ENCODE assay signal across 1 cellular context in the genomic region with DNA sequence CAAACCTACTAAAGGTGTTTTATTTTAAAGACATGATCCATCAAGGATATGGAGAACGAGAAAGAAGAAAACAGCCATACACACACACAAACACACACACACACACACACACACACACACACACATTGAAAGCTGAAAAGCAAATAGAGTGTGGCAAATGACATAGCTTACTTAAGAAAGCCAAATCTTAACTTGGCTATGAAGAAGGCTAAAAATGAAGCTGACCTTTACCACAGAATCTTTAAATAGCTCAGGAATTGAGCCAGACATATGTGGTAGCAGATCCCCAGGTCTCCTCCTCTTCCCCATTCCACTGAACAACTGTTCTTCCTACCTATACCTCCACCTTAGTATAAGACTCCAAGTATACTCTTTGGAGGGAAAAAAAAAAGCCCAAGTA.
TF ChIP-seq lines count a peak whose summit lies in the region.

No MANE protein-coding gene starts in this region.

TF ChIP-seq in GM23338, 12 proteins besides CTCF, POLR2A, EP300 and RAD21 (continued from another document):
- TF ChIP-seq, protein P1, sequence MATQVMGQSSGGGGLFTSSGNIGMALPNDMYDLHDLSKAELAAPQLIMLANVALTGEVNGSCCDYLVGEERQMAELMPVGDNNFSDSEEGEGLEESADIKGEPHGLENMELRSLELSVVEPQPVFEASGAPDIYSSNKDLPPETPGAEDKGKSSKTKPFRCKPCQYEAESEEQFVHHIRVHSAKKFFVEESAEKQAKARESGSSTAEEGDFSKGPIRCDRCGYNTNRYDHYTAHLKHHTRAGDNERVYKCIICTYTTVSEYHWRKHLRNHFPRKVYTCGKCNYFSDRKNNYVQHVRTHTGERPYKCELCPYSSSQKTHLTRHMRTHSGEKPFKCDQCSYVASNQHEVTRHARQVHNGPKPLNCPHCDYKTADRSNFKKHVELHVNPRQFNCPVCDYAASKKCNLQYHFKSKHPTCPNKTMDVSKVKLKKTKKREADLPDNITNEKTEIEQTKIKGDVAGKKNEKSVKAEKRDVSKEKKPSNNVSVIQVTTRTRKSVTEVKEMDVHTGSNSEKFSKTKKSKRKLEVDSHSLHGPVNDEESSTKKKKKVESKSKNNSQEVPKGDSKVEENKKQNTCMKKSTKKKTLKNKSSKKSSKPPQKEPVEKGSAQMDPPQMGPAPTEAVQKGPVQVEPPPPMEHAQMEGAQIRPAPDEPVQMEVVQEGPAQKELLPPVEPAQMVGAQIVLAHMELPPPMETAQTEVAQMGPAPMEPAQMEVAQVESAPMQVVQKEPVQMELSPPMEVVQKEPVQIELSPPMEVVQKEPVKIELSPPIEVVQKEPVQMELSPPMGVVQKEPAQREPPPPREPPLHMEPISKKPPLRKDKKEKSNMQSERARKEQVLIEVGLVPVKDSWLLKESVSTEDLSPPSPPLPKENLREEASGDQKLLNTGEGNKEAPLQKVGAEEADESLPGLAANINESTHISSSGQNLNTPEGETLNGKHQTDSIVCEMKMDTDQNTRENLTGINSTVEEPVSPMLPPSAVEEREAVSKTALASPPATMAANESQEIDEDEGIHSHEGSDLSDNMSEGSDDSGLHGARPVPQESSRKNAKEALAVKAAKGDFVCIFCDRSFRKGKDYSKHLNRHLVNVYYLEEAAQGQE (IDR thresholded peaks at IDR 0.05; ENCODE audit: unreplicated experiment) = no peak
- TF ChIP-seq ZNF462 (CRISPR knock-in tag; IDR thresholded peaks at IDR 0.05) (no peak), EZH2 (IDR thresholded peaks at IDR 0.05; ENCODE audit: low read depth, unreplicated experiment) (no peak), JUNB (IDR thresholded peaks at IDR 0.05; ENCODE audit: unreplicated experiment) (no peak)
